Comparison of ENCODE assay signal across 14 cellular contexts in the genomic region with DNA sequence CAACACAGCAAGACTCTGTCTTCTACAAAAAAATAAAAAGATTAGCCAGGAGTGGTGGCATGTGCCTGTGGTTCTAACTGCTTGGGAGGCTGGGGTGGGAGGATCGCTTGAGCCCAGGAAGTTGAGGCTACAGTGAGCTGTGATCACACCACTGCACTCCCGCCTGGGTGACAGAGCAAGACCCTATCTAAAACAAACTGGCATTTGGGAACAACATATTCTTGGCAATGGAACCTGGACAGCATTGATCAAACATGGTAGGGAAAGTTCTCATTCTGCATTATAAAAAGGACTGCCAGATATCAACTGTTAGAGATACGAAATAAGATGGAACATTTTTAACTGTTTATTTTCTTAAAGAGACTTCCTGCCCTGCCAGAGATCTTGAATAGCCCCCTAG.
A peak's percentile ranks its signal among the peaks of the same experiment; 100 is the strongest.
DNase-seq lines count a peak whose midpoint lies in the region; ATAC-seq and TF ChIP-seq lines count a peak whose summit lies in the region.
"Had no signal": no experiment of that assay in that cellular context is flagged by ENCODE, and none has a peak within 500 bp of the region (broad histone marks: within the 10 kb centered on the region; RNA-seq: fewer than 3 reads in every experiment).

No MANE protein-coding gene starts in this region.

- peak overlapping the region; percentile 90 for H3K27ac Mint-ChIP-seq in CD8-positive, alpha-beta T cell
- H3K27ac Mint-ChIP-seq in activated CD4-positive, alpha-beta memory T cell treated with anti-CD3 and anti-CD28 coated beads, Interleukin-2, amount 10 ng/mL, durations not matched to agents 7 days and 5 days, result peak overlapping the region; percentile 65
- peak overlapping the region; percentile 74 to 97 (median 90) for H3K27ac Mint-ChIP-seq in immature natural killer cell

- TF ChIP-seq CTCF in CD8-positive, alpha-beta T cell (IDR thresholded peaks at IDR 0.05), result no peak

- no peaks in the 10 kb centered on the region for H3K27me3 ChIP-seq in BLaER1 treated with 17β-estradiol and CSF1 and Interleukin-3, amounts not matched to agents 10 nM and 100 nM
- no peaks in the 10 kb centered on the region for H3K27me3 ChIP-seq in CD8-positive, alpha-beta T cell (ENCODE audit: insufficient read depth, low read length)
- H3K27me3 ChIP-seq: breast epithelium, esophagus muscularis mucosa, tibial artery had no signal

- H3K4me1 ChIP-seq in BLaER1 treated with 17β-estradiol and CSF1 and Interleukin-3, amounts not matched to agents 10 nM and 100 nM, result peaks cover 62 to 100% (median 99%) of the 10 kb centered on the region in 10 experiments
- peaks cover 68% of the 10 kb centered on the region for H3K4me1 ChIP-seq in CD8-positive, alpha-beta T cell (ENCODE audit: insufficient read depth, low read length)
- H3K4me1 ChIP-seq: breast epithelium had no signal

- peak overlapping the region; percentile 14 to 85 (median 72); a peak in 19 of 22 replicates for H3K27ac ChIP-seq in BLaER1 treated with 17β-estradiol and CSF1 and Interleukin-3, amounts not matched to agents 10 nM and 100 nM
- H3K27ac ChIP-seq in CD8-positive, alpha-beta T cell (ENCODE audit: low read depth, low read length), result no peak overlapping the region
- H3K27ac ChIP-seq: breast epithelium, esophagus muscularis mucosa, tibial artery had no signal

- no peak for DNase-seq in CD8-positive, alpha-beta T cell
- no peak for DNase-seq in activated CD4-positive, alpha-beta memory T cell treated with anti-CD3 and anti-CD28 coated beads, Interleukin-2, amount 10 ng/mL, durations not matched to agents 7 days and 5 days
- no peak for DNase-seq in immature natural killer cell
- no peak for DNase-seq in effector CD4-positive, alpha-beta T cell
- DNase-seq in NCI-H446 (lab: John Stamatoyannopoulos, UW), result no peak
- no peak for DNase-seq in COR-L47 (lab: John Stamatoyannopoulos, UW)
- DNase-seq: mammary epithelial cell, NCI-H146, tibial artery had no signal

- peaks cover 90% of the 10 kb centered on the region for H3K4me1 Mint-ChIP-seq in CD8-positive, alpha-beta T cell (ENCODE audit: low read depth)
- H3K4me1 Mint-ChIP-seq in activated CD4-positive, alpha-beta memory T cell treated with anti-CD3 and anti-CD28 coated beads, Interleukin-2, amount 10 ng/mL, durations not matched to agents 7 days and 5 days, result peaks cover 90% of the 10 kb centered on the region
- H3K4me1 Mint-ChIP-seq in immature natural killer cell, result peaks cover 91 to 99% of the 10 kb centered on the region in 2 donors

- peaks cover 0 to 89% (median 15%) of the 10 kb centered on the region in 11 experiments; a peak in 12 of 22 replicates for H4K20me1 ChIP-seq in BLaER1 treated with 17β-estradiol and CSF1 and Interleukin-3, amounts not matched to agents 10 nM and 100 nM

- no peak overlapping the region for H3K4me3 ChIP-seq in BLaER1 treated with 17β-estradiol and CSF1 and Interleukin-3, amounts not matched to agents 10 nM and 100 nM
- no peak overlapping the region for H3K4me3 ChIP-seq in CD8-positive, alpha-beta T cell (ENCODE audit: low read depth, low read length)
- H3K4me3 ChIP-seq: breast epithelium, esophagus muscularis mucosa, tibial artery had no signal

- H3K4me2 ChIP-seq in BLaER1 treated with 17β-estradiol and CSF1 and Interleukin-3, amounts not matched to agents 10 nM and 100 nM, result peak overlapping the region in 9 of 11 experiments; percentile 7 to 94 (median 75); a peak in 16 of 22 replicates

- no peaks in the 10 kb centered on the region for H3K9me3 Mint-ChIP-seq in CD8-positive, alpha-beta T cell
- no peaks in the 10 kb centered on the region for H3K9me3 Mint-ChIP-seq in activated CD4-positive, alpha-beta memory T cell treated with anti-CD3 and anti-CD28 coated beads, Interleukin-2, amount 10 ng/mL, durations not matched to agents 7 days and 5 days
- no peaks in the 10 kb centered on the region for H3K9me3 Mint-ChIP-seq in immature natural killer cell
- H3K9me3 Mint-ChIP-seq: neural crest cell had no signal

- intact Hi-C loops in CD8-positive, alpha-beta T cell (cut with DNase I, micrococcal nuclease), result loop anchor here (1.0 to 5.0 kb wide), 6 partner anchors 18 to 136 kb away; no protein-coding TSS in a partner anchor

- H3K27me3 Mint-ChIP-seq in CD8-positive, alpha-beta T cell (ENCODE audit: low read depth), result no peaks in the 10 kb centered on the region
- no peaks in the 10 kb centered on the region for H3K27me3 Mint-ChIP-seq in activated CD4-positive, alpha-beta memory T cell treated with anti-CD3 and anti-CD28 coated beads, Interleukin-2, amount 10 ng/mL, durations not matched to agents 7 days and 5 days
- H3K27me3 Mint-ChIP-seq in immature natural killer cell (ENCODE audit: low read depth in 3 of 3), result peaks cover 3 to 32% (median 4%) of the 10 kb centered on the region in 3 donors

- no peak overlapping the region for H3K4me3 Mint-ChIP-seq in CD8-positive, alpha-beta T cell
- H3K4me3 Mint-ChIP-seq in activated CD4-positive, alpha-beta memory T cell treated with anti-CD3 and anti-CD28 coated beads, Interleukin-2, amount 10 ng/mL, durations not matched to agents 7 days and 5 days, result no peak overlapping the region
- peak overlapping the region in 4 of 5 donors; percentile 6 to 75 (median 49) for H3K4me3 Mint-ChIP-seq in immature natural killer cell
- H3K4me3 Mint-ChIP-seq: neural crest cell had no signal

- ATAC-seq in CD8-positive, alpha-beta T cell, result no peak
- no peak for ATAC-seq in GM21528 (IDR thresholded peaks at IDR 0.05; ENCODE audit: low FRiP score, unreplicated experiment)

- H3K36me3 ChIP-seq in BLaER1 treated with 17β-estradiol and CSF1 and Interleukin-3, amounts not matched to agents 10 nM and 100 nM, result peaks cover 3 to 48% (median 16%) of the 10 kb centered on the region in 11 experiments; a peak in 12 of 22 replicates
- peaks cover 9% of the 10 kb centered on the region for H3K36me3 ChIP-seq in CD8-positive, alpha-beta T cell (ENCODE audit: insufficient read depth, low read length)
- H3K36me3 ChIP-seq: breast epithelium had no signal

- peaks cover 58% of the 10 kb centered on the region for H3K36me3 Mint-ChIP-seq in CD8-positive, alpha-beta T cell
- H3K36me3 Mint-ChIP-seq in activated CD4-positive, alpha-beta memory T cell treated with anti-CD3 and anti-CD28 coated beads, Interleukin-2, amount 10 ng/mL, durations not matched to agents 7 days and 5 days (ENCODE audit: low read depth), result peaks cover 61% of the 10 kb centered on the region
- peaks cover 0 to 14% (median 13%) of the 10 kb centered on the region in 3 donors for H3K36me3 Mint-ChIP-seq in immature natural killer cell

- peak overlapping the region in 8 of 11 experiments; percentile 7 to 77 (median 48); a peak in 9 of 22 replicates for H3K9ac ChIP-seq in BLaER1 treated with 17β-estradiol and CSF1 and Interleukin-3, amounts not matched to agents 10 nM and 100 nM

- H3K9me3 ChIP-seq in BLaER1 treated with 17β-estradiol and CSF1 and Interleukin-3, amounts not matched to agents 10 nM and 100 nM (replicated peaks in 1 of 11), result no peaks in the 10 kb centered on the region
- H3K9me3 ChIP-seq in CD8-positive, alpha-beta T cell (ENCODE audit: low read length), result no peaks in the 10 kb centered on the region
- H3K9me3 ChIP-seq: breast epithelium, esophagus muscularis mucosa, tibial artery had no signal

- CTCF ChIA-PET in CD8-positive, alpha-beta T cell (lab: Charles Lee), result interaction anchor here (1.0 to 4.5 kb wide), 7 partner anchors 17 to 136 kb away, joined by 3 to 28 read pairs (median 6); no protein-coding TSS in a partner anchor
- CTCF ChIA-PET in activated CD4-positive, alpha-beta memory T cell treated with anti-CD3 and anti-CD28 coated beads, Interleukin-2, amount 10 ng/mL, durations not matched to agents 7 days and 5 days (lab: Charles Lee), result interaction anchor here (0.9 to 3.8 kb wide), 10 partner anchors 11 to 136 kb away, joined by 3 to 33 read pairs (median 5); no protein-coding TSS in a partner anchor

- POLR2A ChIA-PET in CD8-positive, alpha-beta T cell (lab: Charles Lee), result interaction anchor here (1.2 to 3.1 kb wide), 6 partner anchors 12 to 72 kb away, joined by 3 to 12 read pairs (median 8); no protein-coding TSS in a partner anchor
- POLR2A ChIA-PET in activated CD4-positive, alpha-beta memory T cell treated with anti-CD3 and anti-CD28 coated beads, Interleukin-2, amount 10 ng/mL, durations not matched to agents 7 days and 5 days (lab: Charles Lee), result interaction anchor here (1.5 to 8.5 kb wide), 7 partner anchors 11 to 136 kb away, joined by 5 to 87 read pairs (median 13); no protein-coding TSS in a partner anchor

Comparison
In these comparisons a context has a peak if more than half of its experiments do, and no peak if none do; other contexts are left out.
1. H3K4me3 Mint-ChIP-seq: peak in immature natural killer cell (4 of 5); none in CD8-positive, alpha-beta T cell (single experiment) and activated CD4-positive, alpha-beta memory T cell treated with anti-CD3 and anti-CD28 coated beads, Interleukin-2, amount 10 ng/mL, durations not matched to agents 7 days and 5 days (single experiment).
2. Peak in every context shown above with its lines, with median percentiles within 50 percentile points of each other: H3K27ac Mint-ChIP-seq.